ENCODE assay signal across 16 cellular contexts in the genomic region with DNA sequence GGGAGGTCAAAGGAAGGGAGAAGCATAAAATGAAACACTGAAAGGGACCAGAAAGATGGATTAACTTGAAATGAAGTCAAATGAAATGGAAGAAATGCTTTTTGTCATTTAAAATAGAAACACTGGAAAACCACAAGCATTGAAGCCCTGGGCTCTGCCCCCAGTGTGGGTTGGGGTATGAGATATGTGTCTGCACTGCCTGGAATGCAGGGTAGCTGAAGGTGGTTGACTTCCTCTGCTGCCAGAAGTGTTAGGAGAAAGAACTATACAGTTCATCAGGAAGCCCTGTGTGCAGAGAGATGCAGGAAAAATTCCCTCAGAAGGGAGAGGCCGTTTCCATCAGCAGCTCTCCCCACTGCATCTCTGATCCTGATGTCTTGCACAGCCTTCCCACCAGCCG.
"Had no signal": no experiment of that assay in that cellular context is flagged by ENCODE, and none has a peak within 500 bp of the region (broad histone marks: within the 10 kb centered on the region; RNA-seq: fewer than 3 reads in every experiment).

No MANE protein-coding gene starts in this region.

- H3K79me2 ChIP-seq: hepatocyte had no signal

- ATAC-seq: activated T-cell treated with anti-CD3 and anti-CD28 coated beads, Interleukin-2, amount 50 U/mL, for 4 hours; gastrocnemius medialis; lower lobe of right lung; naive thymus-derived CD8-positive, alpha-beta T cell; stimulated activated effector memory CD8-positive, alpha-beta T cell treated with anti-CD3 and anti-CD28 coated beads, Interleukin-12 subunit alpha, Interleukin-12 subunit beta, amount 100 ng/mL, for 72 hours had no signal

- H3K27me3 ChIP-seq: gastrocnemius medialis, hepatocyte, right atrium auricular region, tibial nerve had no signal

- H2AFZ ChIP-seq: hepatocyte had no signal

- H3K9me3 ChIP-seq: gastrocnemius medialis, lower lobe of right lung, right atrium auricular region, tibial nerve had no signal

- H3K36me3 ChIP-seq: gastrocnemius medialis, right atrium auricular region had no signal

- H3K4me3 ChIP-seq: coronary artery, gastrocnemius medialis, hepatocyte, lower lobe of right lung, right atrium auricular region, tibial nerve had no signal

- H3K27ac ChIP-seq: coronary artery, gastrocnemius medialis, hepatocyte, lower lobe of right lung, right atrium auricular region had no signal

- DNase-seq: activated CD4-positive, alpha-beta memory T cell treated with anti-CD3 and anti-CD28 coated beads for 36 hours; activated CD4-positive, CD25-positive, alpha-beta regulatory T cell treated with anti-CD3 and anti-CD28 coated beads, Interleukin-2, amount 50 U/mL, for 72 hours; activated gamma-delta T cell; activated T-cell treated with anti-CD3 and anti-CD28 coated beads, Interleukin-2, amount 50 U/mL, for 4 hours; anterior cingulate cortex; effector CD8-positive, alpha-beta T cell; gastrocnemius medialis; lower lobe of right lung; midbrain; naive thymus-derived CD8-positive, alpha-beta T cell; posterior cingulate gyrus had no signal

- H3K4me2 ChIP-seq: hepatocyte had no signal
